23 cellular contexts compared by ENCODE assay signal in the genomic region with DNA sequence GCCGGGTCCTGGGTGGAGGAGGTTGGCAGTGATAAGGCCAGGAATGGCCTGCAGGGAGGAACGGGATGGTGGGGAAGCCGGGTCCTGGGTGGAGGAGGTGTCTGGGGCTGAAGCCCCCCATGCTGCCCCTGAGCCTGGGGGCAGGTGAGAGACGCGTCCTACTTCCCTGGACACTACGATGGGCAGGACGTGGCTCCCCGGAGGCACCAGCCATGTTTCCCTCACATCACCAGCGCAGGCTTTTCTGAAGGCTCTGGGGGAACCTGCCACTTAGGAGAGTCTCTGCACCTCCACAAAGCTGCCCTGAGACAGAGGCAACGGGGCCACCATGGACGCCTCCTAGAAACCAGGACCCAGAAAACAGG.
"Had no signal": no experiment of that assay in that cellular context is flagged by ENCODE, and none has a peak within 500 bp of the region (broad histone marks: within the 10 kb centered on the region; RNA-seq: fewer than 3 reads in every experiment).

No MANE protein-coding gene starts in this region.

- H3K27me3 ChIP-seq: dorsolateral prefrontal cortex, neutrophil, thyroid gland, vagina had no signal

- H3K4me3 ChIP-seq: dorsolateral prefrontal cortex, gastrocnemius medialis, left lung, psoas muscle, stomach, thyroid gland, vagina had no signal

- H3K9ac ChIP-seq: parathyroid adenoma had no signal

- H2AFZ ChIP-seq: parathyroid adenoma had no signal

- H3K27ac ChIP-seq: dorsolateral prefrontal cortex, gastrocnemius medialis, left lung, neutrophil, parathyroid adenoma, psoas muscle, stomach, thyroid gland, vagina had no signal

- H3K36me3 ChIP-seq: gastrocnemius medialis, left lung, neutrophil, stomach, thyroid gland, vagina had no signal

- H3K79me2 ChIP-seq: parathyroid adenoma had no signal

- H3K9me3 ChIP-seq: gastrocnemius medialis, left lung, neutrophil, psoas muscle, stomach, thyroid gland, vagina had no signal

- DNase-seq: effector CD4-positive, alpha-beta T cell; foreskin fibroblast; gastrocnemius medialis; mesendoderm; naive thymus-derived CD8-positive, alpha-beta T cell; psoas muscle; small intestine; stimulated activated CD4-positive, alpha-beta T cell treated with anti-CD3 and anti-CD28 coated beads, Interleukin-12 subunit alpha, Interleukin-12 subunit beta, amount 100 ng/mL, for 4 hours; stimulated activated CD4-positive, alpha-beta T cell treated with anti-CD3 and anti-CD28 coated beads, Interleukin-1b, Interleukin-23, amount 100 ng/mL, for 48 hours; stimulated activated CD4-positive, alpha-beta T cell treated with anti-CD3 and anti-CD28 coated beads, Interleukin-4, amount 100 ng/mL, for 24 hours; stimulated activated naive CD4-positive, alpha-beta T cell treated with Interleukin-2 at 50 U/mL for 16 hours; stomach; thyroid gland; trophoblast cell had no signal

- FAIRE-seq: colon, keratinocyte, small intestine had no signal

- H3K4me1 ChIP-seq: gastrocnemius medialis, left lung, parathyroid adenoma, psoas muscle, thyroid gland, vagina had no signal

- ATAC-seq: gastrocnemius medialis; left lung; naive thymus-derived CD8-positive, alpha-beta T cell; psoas muscle; right cardiac atrium; stimulated activated effector memory CD8-positive, alpha-beta T cell treated with anti-CD3 and anti-CD28 coated beads, Interleukin-12 subunit alpha, Interleukin-12 subunit beta, amount 100 ng/mL, for 72 hours had no signal
